10 cellular contexts compared by ENCODE assay signal in genomic region chr3:175386630-175387029, GRCh38.
A peak's percentile ranks its signal among the peaks of the same experiment; 100 is the strongest.
DNase-seq lines count a peak whose midpoint lies in the region; ATAC-seq lines count a peak whose summit lies in the region.
"Had no signal": no experiment of that assay in that cellular context is flagged by ENCODE, and none has a peak within 500 bp of the region (broad histone marks: within the 10 kb centered on the region; RNA-seq: fewer than 3 reads in every experiment).

No MANE protein-coding gene starts in this region.

- no peak overlapping the region for H3K27ac Mint-ChIP-seq in T-helper 2 cell treated with Interferon-gamma antibody and Interleukin-4, amounts not matched to agents 5 μg/mL and 100 μg/mL, for 36 hours
- H3K27ac Mint-ChIP-seq: activated CD4-positive, alpha-beta T cell treated with anti-CD3 and anti-CD28 coated beads, Interleukin-2, amount 10 ng/mL, durations not matched to agents 24 days and 14 days; memory B cell had no signal

- no peaks in the 10 kb centered on the region for H3K4me1 Mint-ChIP-seq in T-helper 2 cell treated with Interferon-gamma antibody and Interleukin-4, amounts not matched to agents 5 μg/mL and 100 μg/mL, for 36 hours (ENCODE audit: low read depth)
- H3K4me1 Mint-ChIP-seq: activated CD4-positive, alpha-beta T cell treated with anti-CD3 and anti-CD28 coated beads, Interleukin-2, amount 10 ng/mL, durations not matched to agents 24 days and 14 days; memory B cell had no signal

- H3K4me3 Mint-ChIP-seq in T-helper 2 cell treated with Interferon-gamma antibody and Interleukin-4, amounts not matched to agents 5 μg/mL and 100 μg/mL, for 36 hours: no peak overlapping the region
- H3K4me3 Mint-ChIP-seq: activated CD4-positive, alpha-beta T cell treated with anti-CD3 and anti-CD28 coated beads, Interleukin-2, amount 10 ng/mL, durations not matched to agents 24 days and 14 days; memory B cell had no signal

- H3K27me3 Mint-ChIP-seq in T-helper 2 cell treated with Interferon-gamma antibody and Interleukin-4, amounts not matched to agents 5 μg/mL and 100 μg/mL, for 36 hours (ENCODE audit: low read depth): no peaks in the 10 kb centered on the region
- H3K27me3 Mint-ChIP-seq: activated CD4-positive, alpha-beta T cell treated with anti-CD3 and anti-CD28 coated beads, Interleukin-2, amount 10 ng/mL, durations not matched to agents 24 days and 14 days; memory B cell had no signal

- no peaks in the 10 kb centered on the region for H3K36me3 Mint-ChIP-seq in T-helper 2 cell treated with Interferon-gamma antibody and Interleukin-4, amounts not matched to agents 5 μg/mL and 100 μg/mL, for 36 hours (ENCODE audit: low read depth)
- H3K36me3 Mint-ChIP-seq: memory B cell had no signal

- no peaks in the 10 kb centered on the region for H3K9me3 Mint-ChIP-seq in T-helper 2 cell treated with Interferon-gamma antibody and Interleukin-4, amounts not matched to agents 5 μg/mL and 100 μg/mL, for 36 hours
- H3K9me3 Mint-ChIP-seq: activated CD4-positive, alpha-beta T cell treated with anti-CD3 and anti-CD28 coated beads, Interleukin-2, amount 10 ng/mL, durations not matched to agents 24 days and 14 days; memory B cell had no signal

- ATAC-seq in esophagus mucosa (peak; percentile 73), HG02970 (IDR thresholded peaks at IDR 0.05; ENCODE audit: low FRiP score, unreplicated experiment) (no peak)

- DNase-seq in GM04503 (ENCODE audit: low read depth) (peak; percentile 45), RPMI7951 (ENCODE audit: low read depth) (peak; percentile 35), pulmonary artery endothelial cell (ENCODE audit: low read depth, low spot score) (peak; percentile 32), activated gamma-delta T cell (lab: John Stamatoyannopoulos, UW) (no peak), pons (ENCODE audit: low spot score) (no peak)
- DNase-seq in T-helper 2 cell treated with Interferon-gamma antibody and Interleukin-4, amounts not matched to agents 5 μg/mL and 100 μg/mL, for 36 hours (ENCODE audit: low spot score): no peak
- DNase-seq: activated CD4-positive, alpha-beta T cell treated with anti-CD3 and anti-CD28 coated beads, Interleukin-2, amount 10 ng/mL, durations not matched to agents 24 days and 14 days had no signal

Comparison
In these comparisons a context has a peak if more than half of its experiments do, and no peak if none do; other contexts are left out.
1. DNase-seq: peak in GM04503 (single experiment), RPMI7951 (single experiment) and pulmonary artery endothelial cell (single experiment); none in T-helper 2 cell treated with Interferon-gamma antibody and Interleukin-4, amounts not matched to agents 5 μg/mL and 100 μg/mL, for 36 hours (single experiment), activated gamma-delta T cell (single experiment) and pons (single experiment).